ENCODE assay signal across 11 cellular contexts in genomic region chr14:104370256-104370870, GRCh38.
DNase-seq lines count a peak whose midpoint lies in the region; ATAC-seq and TF ChIP-seq lines count a peak whose summit lies in the region.
"Had no signal": no experiment of that assay in that cellular context is flagged by ENCODE, and none has a peak within 500 bp of the region (broad histone marks: within the 10 kb centered on the region; RNA-seq: fewer than 3 reads in every experiment).

No MANE protein-coding gene starts in this region.

- H3K4me3 ChIP-seq in DND-41 (ENCODE audit: low read depth in 1 of 2, low read length in 2 of 2) (no peak overlapping the region), gastroesophageal sphincter (no peak overlapping the region)
- H3K4me3 ChIP-seq: SJCRH30, upper lobe of left lung had no signal

- H4K20me1 ChIP-seq in DND-41 (ENCODE audit: insufficient read depth, low read length), result no peaks in the 10 kb centered on the region

- no peak overlapping the region for H3K4me2 ChIP-seq in DND-41 (ENCODE audit: insufficient read depth, low read length)

- no peak overlapping the region for H2AFZ ChIP-seq in DND-41 (ENCODE audit: low read depth, low read length)

- H3K4me1 ChIP-seq in DND-41 (ENCODE audit: insufficient read depth, low read length) (no peaks in the 10 kb centered on the region), gastroesophageal sphincter (no peaks in the 10 kb centered on the region)
- H3K4me1 ChIP-seq: foreskin keratinocyte, upper lobe of left lung had no signal

- H3K36me3 Mint-ChIP-seq in brain, result no peaks in the 10 kb centered on the region
- H3K36me3 Mint-ChIP-seq in activated CD4-positive, alpha-beta T cell treated with anti-CD3 and anti-CD28 coated beads, Interleukin-2, amount 10 ng/mL, durations not matched to agents 7 days and 5 days (ENCODE audit: low read depth), result no peaks in the 10 kb centered on the region

- no peak for TF ChIP-seq EP300 in gastroesophageal sphincter (IDR thresholded peaks at IDR 0.05)

- peak overlapping the region in 4 of 5 experiments; percentile 59 to 78 (median 72) for H3K27ac Mint-ChIP-seq in brain
- no peak overlapping the region for H3K27ac Mint-ChIP-seq in activated CD4-positive, alpha-beta T cell treated with anti-CD3 and anti-CD28 coated beads, Interleukin-2, amount 10 ng/mL, durations not matched to agents 7 days and 5 days

- H3K27me3 Mint-ChIP-seq in brain, result peaks cover 3% of the 10 kb centered on the region
- no peaks in the 10 kb centered on the region for H3K27me3 Mint-ChIP-seq in activated CD4-positive, alpha-beta T cell treated with anti-CD3 and anti-CD28 coated beads, Interleukin-2, amount 10 ng/mL, durations not matched to agents 7 days and 5 days

- H3K9me3 ChIP-seq in DND-41 (ENCODE audit: insufficient read depth, low read length, severe bottlenecking) (no peaks in the 10 kb centered on the region), gastroesophageal sphincter (no peaks in the 10 kb centered on the region)
- H3K9me3 ChIP-seq: SJCRH30, upper lobe of left lung had no signal

- H3K9me3 Mint-ChIP-seq in brain, result peaks cover 0 to 9% (median 5%) of the 10 kb centered on the region in 5 experiments
- peaks cover 3% of the 10 kb centered on the region for H3K9me3 Mint-ChIP-seq in activated CD4-positive, alpha-beta T cell treated with anti-CD3 and anti-CD28 coated beads, Interleukin-2, amount 10 ng/mL, durations not matched to agents 7 days and 5 days

- ATAC-seq in DND-41 (ENCODE audit: insufficient read depth, low read depth) (no peak), GM19351 (IDR thresholded peaks at IDR 0.05; ENCODE audit: unreplicated experiment) (no peak), gastroesophageal sphincter (no peak), HG02623 (IDR thresholded peaks at IDR 0.05; ENCODE audit: unreplicated experiment) (no peak)
- ATAC-seq: foreskin keratinocyte had no signal

- CTCF ChIA-PET in activated CD4-positive, alpha-beta T cell treated with anti-CD3 and anti-CD28 coated beads, Interleukin-2, amount 10 ng/mL, durations not matched to agents 7 days and 5 days (lab: Charles Lee), result no interaction called here

- WGBS in gastroesophageal sphincter (ENCODE audit: low coverage in 1 of 2), 2 donors, result 57 to 61% methylated on average over 12 to 14 of the region's 22 CpGs

- no peak for DNase-seq in DND-41
- peak; percentile 81 for DNase-seq in NCI-H1694 (lab: John Stamatoyannopoulos, UW)
- DNase-seq in mucosa of gallbladder (ENCODE audit: low spot score), result peak; percentile 15
- no peak for DNase-seq in activated CD4-positive, alpha-beta T cell treated with anti-CD3 and anti-CD28 coated beads, Interleukin-2, amount 10 ng/mL, durations not matched to agents 7 days and 5 days
- DNase-seq: foreskin keratinocyte had no signal

- H3K27me3 ChIP-seq in DND-41 (ENCODE audit: insufficient read depth, low read length, poor library complexity), result no peaks in the 10 kb centered on the region
- H3K27me3 ChIP-seq in gastroesophageal sphincter, result peaks cover 75% of the 10 kb centered on the region
- H3K27me3 ChIP-seq: foreskin keratinocyte, upper lobe of left lung had no signal

- H3K4me1 Mint-ChIP-seq in brain, result peaks cover 48% of the 10 kb centered on the region
- no peaks in the 10 kb centered on the region for H3K4me1 Mint-ChIP-seq in activated CD4-positive, alpha-beta T cell treated with anti-CD3 and anti-CD28 coated beads, Interleukin-2, amount 10 ng/mL, durations not matched to agents 7 days and 5 days

- TF ChIP-seq CTCF in DND-41 (IDR thresholded peaks at IDR 0.05; ENCODE audit: borderline replicate concordance, extremely low read depth, low read length, poor library complexity, severe bottlenecking), result peak; percentile 36
- peak; percentile 55 to 70 for TF ChIP-seq CTCF in brain (conservative IDR thresholded peaks at IDR 0.05)
- TF ChIP-seq CTCF in gastroesophageal sphincter (IDR thresholded peaks at IDR 0.05), result peak in 1 of 4 experiments; percentile 20

- TF ChIP-seq POLR2A in gastroesophageal sphincter (IDR thresholded peaks at IDR 0.05), result no peak

- no peak overlapping the region for H3K4me3 Mint-ChIP-seq in brain
- no peak overlapping the region for H3K4me3 Mint-ChIP-seq in activated CD4-positive, alpha-beta T cell treated with anti-CD3 and anti-CD28 coated beads, Interleukin-2, amount 10 ng/mL, durations not matched to agents 7 days and 5 days

- no peaks in the 10 kb centered on the region for H3K79me2 ChIP-seq in DND-41 (ENCODE audit: insufficient read depth, low read length)

- no peak overlapping the region for H3K9ac ChIP-seq in DND-41 (ENCODE audit: low read depth, low read length)

- POLR2A ChIA-PET in activated CD4-positive, alpha-beta T cell treated with anti-CD3 and anti-CD28 coated beads, Interleukin-2, amount 10 ng/mL, durations not matched to agents 7 days and 5 days (lab: Charles Lee), result no interaction called here

- H3K27ac ChIP-seq in DND-41 (ENCODE audit: low read length) (no peak overlapping the region), gastroesophageal sphincter (no peak overlapping the region)
- H3K27ac ChIP-seq: foreskin keratinocyte, SJCRH30, upper lobe of left lung had no signal

- H3K36me3 ChIP-seq in DND-41 (ENCODE audit: insufficient read depth, low read length) (no peaks in the 10 kb centered on the region), gastroesophageal sphincter (no peaks in the 10 kb centered on the region)
- H3K36me3 ChIP-seq: SJCRH30, upper lobe of left lung had no signal

Comparison
In these comparisons a context has a peak if more than half of its experiments do, and no peak if none do; other contexts are left out.
1. DNase-seq: peak in NCI-H1694 (single experiment) and mucosa of gallbladder (single experiment); none in DND-41 (single experiment) and activated CD4-positive, alpha-beta T cell treated with anti-CD3 and anti-CD28 coated beads, Interleukin-2, amount 10 ng/mL, durations not matched to agents 7 days and 5 days (single experiment).